13 cellular contexts compared by ENCODE assay signal in the genomic region with DNA sequence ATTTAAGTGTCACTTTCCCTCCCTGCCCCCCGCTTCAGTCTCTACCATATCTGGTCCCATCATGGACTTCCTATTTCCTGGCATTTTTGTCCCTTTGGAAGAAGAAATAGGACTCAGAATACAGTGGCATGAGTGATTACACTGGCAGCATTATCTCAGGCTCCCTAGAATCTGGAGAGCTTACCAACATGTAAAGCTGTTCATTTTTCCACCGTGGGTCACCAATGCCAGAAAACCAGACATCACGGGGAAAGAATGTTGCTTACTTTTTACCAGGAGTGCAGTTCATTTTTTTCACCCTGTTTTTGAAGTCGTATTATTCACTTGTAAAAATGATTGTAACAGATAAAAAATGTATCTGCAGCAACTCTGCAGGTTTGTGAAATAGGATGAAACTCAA. TPM values are rescaled to one million over a fixed set of nuclear protein-coding genes. Genes with fewer than 3 reads are reported as not detected.
DNase-seq lines count a peak whose midpoint lies in the region; TF ChIP-seq lines count a peak whose summit lies in the region.
"Had no signal": no experiment of that assay in that cellular context is flagged by ENCODE, and none has a peak within 500 bp of the region (broad histone marks: within the 10 kb centered on the region; RNA-seq: fewer than 3 reads in every experiment).

No MANE protein-coding gene starts in this region.

- no peak for TF ChIP-seq CTCF in hepatocyte (IDR thresholded peaks at IDR 0.05; ENCODE audit: poor library complexity)
- TF ChIP-seq CTCF in stomach (IDR thresholded peaks at IDR 0.05), result no peak

- peaks cover 76% of the 10 kb centered on the region for H3K4me1 ChIP-seq in GM23248 (ENCODE audit: insufficient read depth)
- H3K4me1 ChIP-seq in hepatocyte (ENCODE audit: insufficient read depth), result peaks cover 17% of the 10 kb centered on the region
- peaks cover 7 to 78% (median 41%) of the 10 kb centered on the region in 4 donors for H3K4me1 ChIP-seq in stomach

- 46 to 56% methylated on average over 4 of the region's 4 CpGs for whole genome bisulfite sequencing in GM23248 (ENCODE audit: low coverage in 1 of 2, low lambda C conversion rate in 2 of 2, missing lambda C conversion rate in 2 of 2), 2 experiments
- 59% methylated on average over 4 of the region's 4 CpGs for WGBS in hepatocyte (ENCODE audit: low lambda C conversion rate, missing lambda C conversion rate)
- 62 to 86% (median 83%) methylated on average over 4 of the region's 4 CpGs for WGBS in stomach, 5 donors

- DNase-seq in GM23248 (peak; percentile 80), amniotic stem cell (lab: John Stamatoyannopoulos, UW) (peak; percentile 31), hepatocyte (ENCODE audit: low spot score) (no peak), stomach (no peak), kidney tubule cell (ENCODE audit: low spot score) (no peak), activated gamma-delta T cell treated with Interleukin-2 at 50 U/mL for 16 hours (no peak), posterior vena cava (ENCODE audit: low spot score) (no peak), NCI-H2107 treated with DMSO at 0.1 percent for 48 hours (lab: John Stamatoyannopoulos, UW; ENCODE audit: unreplicated experiment) (no peak)
- DNase-seq: activated CD4-positive, alpha-beta T cell treated with anti-CD3 and anti-CD28 coated beads, Interleukin-2, amount 50 U/mL, for 1 hour; activated naive CD4-positive, alpha-beta T cell treated with anti-CD3 and anti-CD28 coated beads, Interleukin-2, amount 10 ng/mL, durations not matched to agents 7 days and 5 days; NCI-H1092; upper lobe of right lung had no signal

- peak overlapping the region; percentile 28 for H3K4me3 ChIP-seq in GM23248
- no peak overlapping the region for H3K4me3 ChIP-seq in hepatocyte
- H3K4me3 ChIP-seq in stomach, result no peak overlapping the region
- H3K4me3 ChIP-seq: upper lobe of right lung had no signal

- no peak for TF ChIP-seq POLR2A in stomach (IDR thresholded peaks at IDR 0.05)

- in situ Hi-C loops in GM23248 (cut with MboI), result no loop called here

- no peak for TF ChIP-seq EP300 in stomach (IDR thresholded peaks at IDR 0.05)

- no peak overlapping the region for H2AFZ ChIP-seq in GM23248
- H2AFZ ChIP-seq in hepatocyte, result no peak overlapping the region

- H3K36me3 ChIP-seq in GM23248 (ENCODE audit: low read depth) (no peaks in the 10 kb centered on the region), hepatocyte (replicated peaks; ENCODE audit: insufficient read depth, low read depth) (no peaks in the 10 kb centered on the region), stomach (peaks cover 0 to 15% (median 2%) of the 10 kb centered on the region in 4 donors)

- H3K4me2 ChIP-seq in GM23248 (ENCODE audit: unreplicated experiment), result peak overlapping the region; percentile 74
- H3K4me2 ChIP-seq in hepatocyte, result no peak overlapping the region

- no peaks in the 10 kb centered on the region for H4K20me1 ChIP-seq in GM23248 (ENCODE audit: insufficient read depth)
- H4K20me1 ChIP-seq in hepatocyte (ENCODE audit: insufficient read depth, poor library complexity, severe bottlenecking), result peaks cover 17% of the 10 kb centered on the region

- H3K9me2 ChIP-seq in GM23248 (ENCODE audit: insufficient read depth) (no peaks in the 10 kb centered on the region), hepatocyte (replicated peaks; ENCODE audit: insufficient read depth) (no peaks in the 10 kb centered on the region)

- H3K27ac ChIP-seq in GM23248 (peak overlapping the region; percentile 89), hepatocyte (peak overlapping the region; percentile 40), stomach (peak overlapping the region in 4 of 5 donors; percentile 26 to 67 (median 64))
- H3K27ac ChIP-seq: HL-60, upper lobe of right lung had no signal

- intact Hi-C loops in stomach (cut with DNase I; ENCODE audit: low total_unique reads), result no loop called here
- intact Hi-C loops in posterior vena cava (cut with DNase I), result no loop called here

- peaks cover 83% of the 10 kb centered on the region for H3K79me2 ChIP-seq in GM23248 (ENCODE audit: insufficient read depth)
- peaks cover 50% of the 10 kb centered on the region for H3K79me2 ChIP-seq in hepatocyte

- peaks cover 53% of the 10 kb centered on the region for H3F3A ChIP-seq in GM23248 (ENCODE audit: insufficient read depth)

- H3K9me3 ChIP-seq in GM23248 (ENCODE audit: low read depth), result no peaks in the 10 kb centered on the region
- no peaks in the 10 kb centered on the region for H3K9me3 ChIP-seq in hepatocyte (ENCODE audit: low read depth)
- no peaks in the 10 kb centered on the region for H3K9me3 ChIP-seq in stomach
- H3K9me3 ChIP-seq: upper lobe of right lung had no signal

- peak overlapping the region; percentile 65 for H3K9ac ChIP-seq in GM23248

- H3K27me3 ChIP-seq in GM23248 (replicated peaks; ENCODE audit: insufficient read depth) (no peaks in the 10 kb centered on the region), hepatocyte (no peaks in the 10 kb centered on the region), stomach (no peaks in the 10 kb centered on the region)
- H3K27me3 ChIP-seq: upper lobe of right lung had no signal

RNA-seq across cellular contexts. Expression of a gene that starts 44.8 kb away (rescaled TPM):
- total RNA-seq in GM23248 (2014; rRNA removed; shearing (Covaris generic)), result 52.4 and 52.7 TPM in 2 replicates
- polyA plus RNA-seq in GM23248 (2016; fragmentation: Nextera tagmentation; extraction: Ambion mirVana), result 22.9 and 23.9 TPM in 2 replicates
- 69.8 and 79.8 TPM in 2 replicates for total RNA-seq in hepatocyte
- 19.7 and 21.5 TPM in 2 replicates for polyA plus RNA-seq in hepatocyte
- 100 to 1,000 TPM in 1 of 5 donors, 10 to 100 TPM in 4; 17.7 to 107 (median 33.9) TPM for total RNA-seq in stomach
- 1 to 10 TPM; 4.2 to 9.8 (median 5.4) TPM for polyA plus RNA-seq in stomach
- total RNA-seq in posterior vena cava, result 10 to 100 TPM; 50.1 to 84.0 TPM

Comparison
In these comparisons a context has a peak if more than half of its experiments do, and no peak if none do; other contexts are left out.
1. DNase-seq: peak in GM23248 (single experiment) and amniotic stem cell (single experiment); none in hepatocyte (single experiment), stomach (single experiment), kidney tubule cell (single experiment), activated gamma-delta T cell treated with Interleukin-2 at 50 U/mL for 16 hours (single experiment), posterior vena cava (single experiment) and NCI-H2107 treated with DMSO at 0.1 percent for 48 hours (single experiment).
2. Peak in every context shown above with its lines, with median percentiles within 50 percentile points of each other: H3K27ac ChIP-seq.